ENCODE assay signal across 23 cellular contexts in the genomic region with DNA sequence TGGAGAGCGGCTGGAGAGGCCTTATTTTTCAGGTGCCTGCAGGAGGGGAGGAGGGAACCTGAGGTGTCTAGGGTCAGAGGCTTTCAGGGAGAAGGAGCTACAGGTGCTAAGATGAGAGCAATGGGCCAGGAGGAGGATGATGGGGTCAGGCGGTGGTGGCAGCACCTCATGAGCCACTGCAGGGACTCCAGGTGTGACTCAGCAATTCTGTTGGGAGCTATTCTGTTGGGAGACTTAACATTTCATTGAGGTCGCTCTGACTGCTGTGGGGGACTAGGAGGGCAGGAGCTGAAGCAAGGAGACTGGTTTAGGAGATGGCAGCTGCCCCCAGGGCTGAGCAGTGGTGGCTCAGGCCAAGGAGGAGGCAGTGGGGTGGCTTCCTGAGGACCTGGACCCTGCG.
DNase-seq lines count a peak whose midpoint lies in the region; ATAC-seq, FAIRE-seq and TF ChIP-seq lines count a peak whose summit lies in the region.
"Had no signal": no experiment of that assay in that cellular context is flagged by ENCODE, and none has a peak within 500 bp of the region (broad histone marks: within the 10 kb centered on the region; RNA-seq: fewer than 3 reads in every experiment).

No MANE protein-coding gene starts in this region.

- no peak for TF ChIP-seq EP300 in K562 (IDR thresholded peaks at IDR 0.05; ENCODE audit: low read length)

- ATAC-seq in K562 (no peak), HG03280 (IDR thresholded peaks at IDR 0.05; ENCODE audit: unreplicated experiment) (no peak)
- ATAC-seq: activated CD4-positive, CD25-positive, alpha-beta regulatory T cell treated with anti-CD3 and anti-CD28 coated beads, Interleukin-2, amount 50 U/mL, for 24 hours; CD8-positive, alpha-beta T cell had no signal

- H3K9me3 Mint-ChIP-seq in HFFc6: no peaks in the 10 kb centered on the region
- H3K9me3 Mint-ChIP-seq in mesothelial cell of epicardium: peaks cover 28% of the 10 kb centered on the region
- H3K9me3 Mint-ChIP-seq: activated T-helper 1 cell treated with anti-CD3 and anti-CD28 coated beads, Interleukin-12 subunit alpha, Interleukin-12 subunit beta, Interleukin-2, Interleukin-4 antibody, amounts not matched to agents 30 ng/mL and 10 ng/mL and 1 ng/mL, durations not matched to agents 14 hours and 24 hours and 36 hours; CD8-positive, alpha-beta T cell had no signal

- intact Hi-C loops in K562 (cut with micrococcal nuclease): no loop called here

- H3K9me1 ChIP-seq in K562 (ENCODE audit: control insufficient read depth, insufficient read depth, low read length): no peaks in the 10 kb centered on the region

- DNase-seq in HFFc6 (no peak), K562 (ENCODE audit: extremely low read depth in 1 of 4, low spot score in 3 of 4) (peak in 2 of 4 experiments; percentile 3 to 9), mesothelial cell of epicardium (ENCODE audit: low spot score in 2 of 2, unreplicated experiment in 2 of 2) (no peak), activated T-cell treated with anti-CD3 and anti-CD28 coated beads for 4 hours (no peak)
- DNase-seq in stimulated activated CD4-positive, alpha-beta T cell treated with anti-CD3 and anti-CD28 coated beads, Interleukin-12 subunit alpha, Interleukin-12 subunit beta, amount 100 ng/mL, for 4 hours: no peak
- DNase-seq in activated CD4-positive, alpha-beta T cell treated with anti-CD3 and anti-CD28 coated beads for 4 hours: no peak
- DNase-seq: CD8-positive, alpha-beta T cell; DMS79 treated with DMSO at 0.1 percent for 48 hours; NCI-H82; small intestine; stimulated activated CD4-positive, alpha-beta T cell treated with anti-CD3 and anti-CD28 coated beads, Interleukin-4, amount 100 ng/mL, for 1 hour had no signal

- peaks cover 6% of the 10 kb centered on the region; the same call in 1 of the 2 replicates for H3K9me3 ChIP-seq in BLaER1
- H3K9me3 ChIP-seq in K562 (replicated peaks; ENCODE audit: control insufficient read depth, insufficient read depth, low read depth, low read length): no peaks in the 10 kb centered on the region
- H3K9me3 ChIP-seq: vagina had no signal

- H3K4me1 ChIP-seq in BLaER1 (peaks cover 21% of the 10 kb centered on the region), K562 (replicated peaks in 1 of 2; ENCODE audit: control insufficient read depth in 2 of 2, insufficient read depth in 2 of 2, low read length in 2 of 2) (no peaks in the 10 kb centered on the region; a peak in 2 of 5 replicates)

- H3K79me2 ChIP-seq in K562 (ENCODE audit: control insufficient read depth, insufficient read depth, low read length): no peaks in the 10 kb centered on the region

- no peak overlapping the region for H3K9ac ChIP-seq in BLaER1
- H3K9ac ChIP-seq in K562 (ENCODE audit: insufficient read depth in 1 of 2, low read depth in 2 of 2, low read length in 2 of 2): no peak overlapping the region

- no peak overlapping the region for H2AFZ ChIP-seq in K562 (ENCODE audit: low read depth, low read length)
- H2AFZ ChIP-seq: hepatocyte had no signal

- BruUV-seq in K562 (replicated peaks; lab: Mats Ljungman, UMichigan): no TSS peak

- TF ChIP-seq CTCF in HFFc6 (IDR thresholded peaks at IDR 0.05) (no peak), K562 (IDR thresholded peaks at IDR 0.05 in 2 of 3, conservative IDR thresholded peaks at IDR 0.05 in 1 of 3; ENCODE audit: insufficient read depth in 2 of 3, low read depth in 1 of 3, low read length in 3 of 3) (no peak), mesothelial cell of epicardium (IDR thresholded peaks at IDR 0.05; ENCODE audit: unreplicated experiment) (no peak)

- H3K4me2 ChIP-seq in BLaER1 (peak overlapping the region; percentile 69), K562 (ENCODE audit: insufficient read depth, low read length) (no peak overlapping the region)
- H3K4me2 ChIP-seq: hepatocyte had no signal

- CTCF ChIA-PET in K562 (lab: Yijun Ruan, JAX; ENCODE audit: low intra/inter-chr PET ratio): no interaction called here

- H3K36me3 Mint-ChIP-seq in HFFc6 (ENCODE audit: low read depth) (no peaks in the 10 kb centered on the region; the same call in none of the 2 replicates), mesothelial cell of epicardium (peaks cover 6% of the 10 kb centered on the region)
- H3K36me3 Mint-ChIP-seq: activated naive CD8-positive, alpha-beta T cell; CD8-positive, alpha-beta T cell had no signal

- H3K36me3 ChIP-seq in BLaER1 (0 out of 2 replicates have a peak, but pooled peaks cover 2% of the 10 kb centered on the region), K562 (ENCODE audit: control insufficient read depth, insufficient read depth, low read length) (no peaks in the 10 kb centered on the region)
- H3K36me3 ChIP-seq: vagina had no signal

- POLR2A ChIA-PET in K562 (lab: Yijun Ruan, JAX): interaction anchor here (0.9 kb wide), 1 partner anchor 14 kb away, joined by 4 read pairs; no protein-coding TSS in a partner anchor

- H3K27me3 Mint-ChIP-seq in HFFc6 (ENCODE audit: insufficient read depth) (peaks cover 3% of the 10 kb centered on the region; the same call in 1 of the 2 replicates), mesothelial cell of epicardium (ENCODE audit: low read depth) (no peaks in the 10 kb centered on the region)
- H3K27me3 Mint-ChIP-seq: activated naive CD8-positive, alpha-beta T cell; progenitor cell of endocrine pancreas had no signal

- in situ Hi-C loops in K562 (cut with MboI): no loop called here

- H3K4me3 Mint-ChIP-seq in HFFc6: no peak overlapping the region
- H3K4me3 Mint-ChIP-seq in mesothelial cell of epicardium: no peak overlapping the region
- H3K4me3 Mint-ChIP-seq: activated naive CD8-positive, alpha-beta T cell; activated T-helper 1 cell treated with anti-CD3 and anti-CD28 coated beads, Interleukin-12 subunit alpha, Interleukin-12 subunit beta, Interleukin-2, Interleukin-4 antibody, amounts not matched to agents 30 ng/mL and 10 ng/mL and 1 ng/mL, durations not matched to agents 14 hours and 24 hours and 36 hours; brain; CD8-positive, alpha-beta T cell; nephron had no signal

- 0% methylated on average over 3 of the region's 4 CpGs for WGBS in K562 (ENCODE audit: insufficient coverage, low coverage, missing lambda C conversion rate)

- no peak for FAIRE-seq in K562 (lab: Jason Lieb, UNC)
- FAIRE-seq: islet of Langerhans, small intestine had no signal

- H3K4me3 ChIP-seq in BLaER1 (no peak overlapping the region), K562 (no peak overlapping the region)
- H3K4me3 ChIP-seq: coronary artery, hepatocyte, vagina had no signal

- H3K4me1 Mint-ChIP-seq in HFFc6 (ENCODE audit: low read depth) (peaks cover 43% of the 10 kb centered on the region), mesothelial cell of epicardium (peaks cover 10% of the 10 kb centered on the region)
- H3K4me1 Mint-ChIP-seq: nephron had no signal

- H4K20me1 ChIP-seq in BLaER1 (peaks cover 12% of the 10 kb centered on the region; the same call in 1 of the 2 replicates), K562 (replicated peaks; ENCODE audit: control insufficient read depth, insufficient read depth, low read length) (0 out of 2 replicates have a peak, but pooled peaks cover 2% of the 10 kb centered on the region)

- H3K27me3 ChIP-seq in BLaER1 (no peaks in the 10 kb centered on the region), K562 (ENCODE audit: control insufficient read depth in 2 of 2, insufficient read depth in 2 of 2, low read length in 2 of 2) (0 out of 5 replicates have a peak, but pooled peaks cover 0 to 11% of the 10 kb centered on the region in 2 experiments)
- H3K27me3 ChIP-seq: hepatocyte, vagina had no signal

- no peak for TF ChIP-seq RAD21 in K562 (CRISPR knock-in tag; conservative IDR thresholded peaks at IDR 0.05 in 1 of 2, IDR thresholded peaks at IDR 0.05 in 1 of 2)

- H3K27ac Mint-ChIP-seq in HFFc6 (peak overlapping the region; percentile 52), mesothelial cell of epicardium (peak overlapping the region; percentile 43)
- H3K27ac Mint-ChIP-seq: activated naive CD8-positive, alpha-beta T cell; activated T-helper 1 cell treated with anti-CD3 and anti-CD28 coated beads, Interleukin-12 subunit alpha, Interleukin-12 subunit beta, Interleukin-2, Interleukin-4 antibody, amounts not matched to agents 30 ng/mL and 10 ng/mL and 1 ng/mL, durations not matched to agents 14 hours and 24 hours and 36 hours; brain; CD8-positive, alpha-beta T cell; nephron; progenitor cell of endocrine pancreas had no signal

- TF ChIP-seq POLR2A in K562 (conservative IDR thresholded peaks at IDR 0.05): no peak

- H3K27ac ChIP-seq in BLaER1: no peak overlapping the region
- H3K27ac ChIP-seq in K562 (ENCODE audit: extremely low read depth, low read depth, low read length): no peak overlapping the region
- H3K27ac ChIP-seq: coronary artery, hepatocyte, vagina had no signal

TF ChIP-seq in K562, 482 proteins besides CTCF, POLR2A, EP300 and RAD21 (continues in another document):
- TF ChIP-seq MAFF (IDR thresholded peaks at IDR 0.05; ENCODE audit: low read length) (peak; percentile 59; the same call in 1 of the 2 replicates), MAFK (IDR thresholded peaks at IDR 0.05; ENCODE audit: low read length) (peak; percentile 40; the same call in 1 of the 2 replicates), FIP1L1 (IDR thresholded peaks at IDR 0.05; ENCODE audit: low read depth, low read length, poor library complexity, severe bottlenecking) (no peak)
- TF ChIP-seq, protein P1, sequence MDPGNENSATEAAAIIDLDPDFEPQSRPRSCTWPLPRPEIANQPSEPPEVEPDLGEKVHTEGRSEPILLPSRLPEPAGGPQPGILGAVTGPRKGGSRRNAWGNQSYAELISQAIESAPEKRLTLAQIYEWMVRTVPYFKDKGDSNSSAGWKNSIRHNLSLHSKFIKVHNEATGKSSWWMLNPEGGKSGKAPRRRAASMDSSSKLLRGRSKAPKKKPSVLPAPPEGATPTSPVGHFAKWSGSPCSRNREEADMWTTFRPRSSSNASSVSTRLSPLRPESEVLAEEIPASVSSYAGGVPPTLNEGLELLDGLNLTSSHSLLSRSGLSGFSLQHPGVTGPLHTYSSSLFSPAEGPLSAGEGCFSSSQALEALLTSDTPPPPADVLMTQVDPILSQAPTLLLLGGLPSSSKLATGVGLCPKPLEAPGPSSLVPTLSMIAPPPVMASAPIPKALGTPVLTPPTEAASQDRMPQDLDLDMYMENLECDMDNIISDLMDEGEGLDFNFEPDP (CRISPR knock-in tag; IDR thresholded peaks at IDR 0.05): no peak
